In the genomic region with DNA sequence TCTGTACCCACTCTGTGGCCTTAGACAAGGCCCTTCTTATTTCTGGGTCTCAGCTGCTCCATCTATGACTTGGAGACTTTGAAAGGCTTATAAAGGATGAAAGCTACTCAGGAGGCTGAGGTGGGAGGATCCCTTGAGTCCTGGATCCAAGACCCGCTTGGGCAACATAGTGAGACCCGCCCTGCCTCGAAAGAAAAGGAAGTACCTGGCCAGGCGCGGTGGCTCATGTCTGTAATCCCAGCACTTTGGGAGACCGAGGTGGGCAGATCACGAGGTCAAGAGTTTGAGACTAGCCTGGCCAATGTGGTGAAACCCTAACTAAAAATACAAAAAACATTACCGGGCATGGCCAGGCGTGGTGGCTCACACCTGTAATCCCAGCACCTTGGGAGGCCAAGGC, we compare ENCODE assay signal across 19 cellular contexts.
"Had no signal": no experiment of that assay in that cellular context is flagged by ENCODE, and none has a peak within 500 bp of the region (broad histone marks: within the 10 kb centered on the region; RNA-seq: fewer than 3 reads in every experiment).

No MANE protein-coding gene starts in this region.

- H3K9me3 ChIP-seq: stomach had no signal

- H3K27ac ChIP-seq: brain microvascular endothelial cell, stomach had no signal

- DNase-seq: activated CD4-positive, alpha-beta T cell treated with anti-CD3 and anti-CD28 coated beads, Interleukin-2, amount 10 ng/mL, durations not matched to agents 24 days and 14 days; activated CD4-positive, CD25-positive, alpha-beta regulatory T cell; activated CD8-positive, alpha-beta T cell treated with anti-CD3 and anti-CD28 coated beads, Interleukin-2, amount 10 ng/mL, durations not matched to agents 7 days and 5 days; activated naive CD4-positive, alpha-beta T cell treated with Interleukin-2 at 50 U/mL for 16 hours; activated T-cell treated with anti-CD3 and anti-CD28 coated beads, Interleukin-2, amount 50 U/mL, for 24 hours; aorta; brain microvascular endothelial cell; erythroblast; foreskin melanocyte; glutamatergic neuron; hippocampal formation; midbrain; stimulated activated CD4-positive, alpha-beta T cell treated with anti-CD3 and anti-CD28 coated beads, Interleukin-4, amount 100 ng/mL, for 1 hour; stomach; T-cell had no signal

- ATAC-seq: activated CD8-positive, alpha-beta T cell treated with anti-CD3 and anti-CD28 coated beads, Interleukin-2, amount 10 ng/mL, durations not matched to agents 7 days and 5 days; T-cell had no signal

- H3K27me3 ChIP-seq: brain microvascular endothelial cell, stomach had no signal

- FAIRE-seq: keratinocyte had no signal

- H3K4me2 ChIP-seq: smooth muscle cell had no signal

- H3K36me3 ChIP-seq: brain microvascular endothelial cell, stomach had no signal

- H3K4me3 ChIP-seq: coronary artery, lung, smooth muscle cell, stomach had no signal
